In genomic region chr13:21173767-21174166, GRCh38 we compare ENCODE assay signal across 1 cellular context. TPM values are rescaled to one million over a fixed set of nuclear protein-coding genes. Genes with fewer than 3 reads are reported as not detected.
"Had no signal": no experiment of that assay in that cellular context is flagged by ENCODE, and none has a peak within 500 bp of the region (broad histone marks: within the 10 kb centered on the region; RNA-seq: fewer than 3 reads in every experiment).

No MANE protein-coding gene starts in this region.

RNA-seq across cellular contexts. Expression of gene SKA3, which starts 2.6 kb away (rescaled TPM):
- polyA plus RNA-seq: naive thymus-derived CD4-positive, alpha-beta T cell had no signal
